In genomic region chr1:187151555-187151954, GRCh38 we compare ENCODE assay signal across 27 cellular contexts.
"Had no signal": no experiment of that assay in that cellular context is flagged by ENCODE, and none has a peak within 500 bp of the region (broad histone marks: within the 10 kb centered on the region; RNA-seq: fewer than 3 reads in every experiment).

No MANE protein-coding gene starts in this region.

- H3K27ac ChIP-seq: colonic mucosa, coronary artery, dorsolateral prefrontal cortex, epithelial cell of prostate, esophagus muscularis mucosa, esophagus squamous epithelium, foreskin keratinocyte, gastrocnemius medialis, gastroesophageal sphincter, heart left ventricle, heart right ventricle had no signal

- FAIRE-seq: colon, endometrium, endothelial cell of umbilical vein had no signal

- H3K27me3 ChIP-seq: colonic mucosa, dorsolateral prefrontal cortex, esophagus muscularis mucosa, esophagus squamous epithelium, foreskin keratinocyte, gastrocnemius medialis, gastroesophageal sphincter, heart left ventricle, heart right ventricle had no signal

- H3K4me1 ChIP-seq: colonic mucosa, esophagus muscularis mucosa, esophagus squamous epithelium, foreskin keratinocyte, gastrocnemius medialis, gastroesophageal sphincter, heart left ventricle, heart right ventricle had no signal

- H3K4me3 ChIP-seq: colonic mucosa, coronary artery, dorsolateral prefrontal cortex, esophagus muscularis mucosa, esophagus squamous epithelium, gastrocnemius medialis, gastroesophageal sphincter, heart left ventricle, heart right ventricle had no signal

- H3K9me3 ChIP-seq: colonic mucosa, gastrocnemius medialis had no signal

- ATAC-seq: effector memory CD8-positive, alpha-beta T cell; esophagus mucosa; foreskin keratinocyte; gastrocnemius medialis; gastroesophageal sphincter; heart left ventricle; heart right ventricle had no signal

- DNase-seq: colonic mucosa; cortex of kidney; dermis blood vessel endothelial cell; dorsolateral prefrontal cortex; effector CD4-positive, alpha-beta T cell; effector CD8-positive, alpha-beta T cell; effector memory CD4-positive, alpha-beta T cell; effector memory CD8-positive, alpha-beta T cell; endodermal cell; erythroblast; esophagus squamous epithelium; foreskin fibroblast; foreskin keratinocyte; foreskin melanocyte; gastrocnemius medialis; glutamatergic neuron; head of caudate nucleus; heart left ventricle; heart right ventricle had no signal

- H3K36me3 ChIP-seq: colonic mucosa, esophagus muscularis mucosa, esophagus squamous epithelium, gastrocnemius medialis, gastroesophageal sphincter, heart left ventricle, heart right ventricle had no signal
